In genomic region chr20:4946585-4947378, GRCh38 we compare ENCODE assay signal across 21 cellular contexts. TPM values are rescaled to one million over a fixed set of nuclear protein-coding genes. Genes with fewer than 3 reads are reported as not detected.
DNase-seq lines count a peak whose midpoint lies in the region; ATAC-seq and TF ChIP-seq lines count a peak whose summit lies in the region.
"Had no signal": no experiment of that assay in that cellular context is flagged by ENCODE, and none has a peak within 500 bp of the region (broad histone marks: within the 10 kb centered on the region; RNA-seq: fewer than 3 reads in every experiment).

No MANE protein-coding gene starts in this region.

- H3K36me3 Mint-ChIP-seq in stimulated activated effector memory CD8-positive, alpha-beta T cell treated with anti-CD3 and anti-CD28 coated beads, Interleukin-12 subunit alpha, Interleukin-12 subunit beta, amount 100 ng/mL, for 72 hours, result peaks cover 5% of the 10 kb centered on the region

- H3K27me3 ChIP-seq in hepatocyte (no peaks in the 10 kb centered on the region), uterus (no peaks in the 10 kb centered on the region)
- H3K27me3 ChIP-seq: spleen had no signal

- H3K4me2 ChIP-seq in hepatocyte, result no peak overlapping the region
- H3K4me2 ChIP-seq: PC-9, SK-N-SH had no signal

- H3K9me3 Mint-ChIP-seq in stimulated activated effector memory CD8-positive, alpha-beta T cell treated with anti-CD3 and anti-CD28 coated beads, Interleukin-12 subunit alpha, Interleukin-12 subunit beta, amount 100 ng/mL, for 72 hours, result no peaks in the 10 kb centered on the region

- H4K20me1 ChIP-seq in hepatocyte (ENCODE audit: insufficient read depth, poor library complexity, severe bottlenecking), result no peaks in the 10 kb centered on the region

- peaks cover 3% of the 10 kb centered on the region for H3K79me2 ChIP-seq in hepatocyte

- DNase-seq in AG10803 (ENCODE audit: low read depth) (peak; percentile 27), GM13976 (ENCODE audit: low spot score) (peak; percentile 58), glomerular visceral epithelial cell (ENCODE audit: extremely low spot score) (peak; percentile 47), hepatocyte (ENCODE audit: low spot score) (no peak), NCI-H524 (lab: John Stamatoyannopoulos, UW) (no peak), uterus (no peak)
- DNase-seq in stimulated activated effector memory CD8-positive, alpha-beta T cell treated with anti-CD3 and anti-CD28 coated beads, Interleukin-12 subunit alpha, Interleukin-12 subunit beta, amount 100 ng/mL, for 72 hours (ENCODE audit: low spot score in 2 of 2), result no peak
- DNase-seq: activated CD8-positive, alpha-beta memory T cell treated with anti-CD3 and anti-CD28 coated beads, Interleukin-2, amount 10 ng/mL, durations not matched to agents 7 days and 5 days; activated effector memory CD4-positive, alpha-beta T cell treated with anti-CD3 and anti-CD28 coated beads, Interleukin-2, amount 50 U/mL, for 16 hours; foreskin melanocyte; GDM1; left ventricle myocardium superior; NCI-H1694; NCI-H510A; PC-9; SK-N-SH; spleen had no signal

- H3K9me3 ChIP-seq in hepatocyte (ENCODE audit: low read depth) (no peaks in the 10 kb centered on the region), uterus (no peaks in the 10 kb centered on the region)
- H3K9me3 ChIP-seq: SK-N-SH, spleen had no signal

- no peak overlapping the region for H2AFZ ChIP-seq in hepatocyte
- H2AFZ ChIP-seq: PC-9 had no signal

- 90% methylated on average over 12 of the region's 12 CpGs for WGBS in hepatocyte (ENCODE audit: low lambda C conversion rate, missing lambda C conversion rate)

- ATAC-seq in HG03442 (IDR thresholded peaks at IDR 0.05; ENCODE audit: unreplicated experiment), result peak; percentile 50
- no peak for ATAC-seq in stimulated activated effector memory CD8-positive, alpha-beta T cell treated with anti-CD3 and anti-CD28 coated beads, Interleukin-12 subunit alpha, Interleukin-12 subunit beta, amount 100 ng/mL, for 72 hours
- ATAC-seq: activated CD8-positive, alpha-beta memory T cell treated with anti-CD3 and anti-CD28 coated beads, Interleukin-2, amount 10 ng/mL, durations not matched to agents 7 days and 5 days; HCT116; left ventricle myocardium superior had no signal

- no peaks in the 10 kb centered on the region for H3K9me2 ChIP-seq in hepatocyte (replicated peaks; ENCODE audit: insufficient read depth)
- H3K9me2 ChIP-seq: SK-N-SH had no signal

- H3K4me3 Mint-ChIP-seq in stimulated activated effector memory CD8-positive, alpha-beta T cell treated with anti-CD3 and anti-CD28 coated beads, Interleukin-12 subunit alpha, Interleukin-12 subunit beta, amount 100 ng/mL, for 72 hours, result no peak overlapping the region
- H3K4me3 Mint-ChIP-seq: activated CD8-positive, alpha-beta memory T cell treated with anti-CD3 and anti-CD28 coated beads, Interleukin-2, amount 10 ng/mL, durations not matched to agents 7 days and 5 days had no signal

- H3K27ac ChIP-seq in hepatocyte (no peak overlapping the region), uterus (peak overlapping the region in 1 of 2 donors; percentile 25)
- H3K27ac ChIP-seq: PC-9, VCaP had no signal

- no peak for TF ChIP-seq POLR2A in uterus (IDR thresholded peaks at IDR 0.05)

- H3K36me3 ChIP-seq in hepatocyte (replicated peaks; ENCODE audit: insufficient read depth, low read depth), result no peaks in the 10 kb centered on the region
- H3K36me3 ChIP-seq in uterus, result no peaks in the 10 kb centered on the region

- H3K27ac Mint-ChIP-seq in stimulated activated effector memory CD8-positive, alpha-beta T cell treated with anti-CD3 and anti-CD28 coated beads, Interleukin-12 subunit alpha, Interleukin-12 subunit beta, amount 100 ng/mL, for 72 hours, result no peak overlapping the region
- H3K27ac Mint-ChIP-seq: activated CD8-positive, alpha-beta memory T cell treated with anti-CD3 and anti-CD28 coated beads, Interleukin-2, amount 10 ng/mL, durations not matched to agents 7 days and 5 days; progenitor cell of endocrine pancreas had no signal

- no peaks in the 10 kb centered on the region for H3K4me1 ChIP-seq in hepatocyte (ENCODE audit: insufficient read depth)
- H3K4me1 ChIP-seq in uterus, result no peaks in the 10 kb centered on the region

- no peak for TF ChIP-seq CTCF in AG10803 (conservative IDR thresholded peaks at IDR 0.05; ENCODE audit: low read length)
- no peak for TF ChIP-seq CTCF in GM13976 (IDR thresholded peaks at IDR 0.05; ENCODE audit: borderline replicate concordance, control extremely low read depth, extremely low read depth, insufficient read depth, missing control alignments)
- TF ChIP-seq CTCF in hepatocyte (IDR thresholded peaks at IDR 0.05; ENCODE audit: poor library complexity), result no peak
- TF ChIP-seq CTCF in uterus (IDR thresholded peaks at IDR 0.05), result no peak

- H3K4me3 ChIP-seq in AG10803 (ENCODE audit: low read length), result no peak overlapping the region
- no peak overlapping the region for H3K4me3 ChIP-seq in hepatocyte
- H3K4me3 ChIP-seq in uterus, result no peak overlapping the region
- H3K4me3 ChIP-seq: PC-9, spleen had no signal

- peaks cover 44% of the 10 kb centered on the region for H3K4me1 Mint-ChIP-seq in stimulated activated effector memory CD8-positive, alpha-beta T cell treated with anti-CD3 and anti-CD28 coated beads, Interleukin-12 subunit alpha, Interleukin-12 subunit beta, amount 100 ng/mL, for 72 hours

- intact Hi-C loops in uterus (cut with DNase I; ENCODE audit: low total_unique reads), result no loop called here

- in situ Hi-C loops in GM13976 (cut with MboI; ENCODE audit: low sequenced_read_pairs, unreplicated experiment), result no loop called here

RNA-seq across cellular contexts. Expression of gene SLC23A2, which starts 54.5 kb away (rescaled TPM):
- 11.3 and 13.3 TPM in 2 replicates for total RNA-seq in hepatocyte
- 8.2 and 9.0 TPM in 2 replicates for polyA plus RNA-seq in hepatocyte
- 10 to 100 TPM in 3 of 4 donors, 1 to 10 TPM in 1; 6.2 to 41.4 (median 26.6) TPM for total RNA-seq in uterus

Comparison
In these comparisons a context has a peak if more than half of its experiments do, and no peak if none do; other contexts are left out.
1. DNase-seq: peak in AG10803 (single experiment), GM13976 (single experiment) and glomerular visceral epithelial cell (single experiment); none in stimulated activated effector memory CD8-positive, alpha-beta T cell treated with anti-CD3 and anti-CD28 coated beads, Interleukin-12 subunit alpha, Interleukin-12 subunit beta, amount 100 ng/mL, for 72 hours (0 of 2), hepatocyte (single experiment), NCI-H524 (0 of 2) and uterus (0 of 2).